20 cellular contexts compared by ENCODE assay signal in genomic region chr12:14979468-14979867, GRCh38. TPM values are rescaled to one million over a fixed set of nuclear protein-coding genes. Genes with fewer than 3 reads are reported as not detected.
DNase-seq lines count a peak whose midpoint lies in the region; ATAC-seq, FAIRE-seq and TF ChIP-seq lines count a peak whose summit lies in the region.
"Had no signal": no experiment of that assay in that cellular context is flagged by ENCODE, and none has a peak within 500 bp of the region (broad histone marks: within the 10 kb centered on the region; RNA-seq: fewer than 3 reads in every experiment).

No MANE protein-coding gene starts in this region.

- H3K9me3 ChIP-seq in KOPT-K1 (ENCODE audit: insufficient read depth, low read length, poor library complexity, severe bottlenecking), result no peaks in the 10 kb centered on the region
- H3K9me3 ChIP-seq in kidney (ENCODE audit: control insufficient read depth in 1 of 2, low read length in 2 of 2), result no peaks in the 10 kb centered on the region
- H3K9me3 ChIP-seq: SK-N-SH had no signal

- FAIRE-seq in kidney (lab: Jason Lieb, UNC), result no peak

- POLR2A ChIA-PET in activated B cell treated with CpG ODN at 0.5 μM for 24 hours (lab: Charles Lee), result interaction anchor here (1.1 to 1.5 kb wide), 2 partner anchors 18 to 20 kb away, joined by 3 to 4 read pairs; partner anchors contain the start of gene ARHGDIB

- intact Hi-C loops in activated B cell treated with CpG ODN at 0.5 μM for 24 hours (cut with micrococcal nuclease) (loop anchor here (2.0 kb wide), 1 partner anchor 17 kb away; no protein-coding TSS in a partner anchor), kidney (cut with DNase I) (no loop called here)

- no peaks in the 10 kb centered on the region for H3K9me3 Mint-ChIP-seq in activated CD8-positive, alpha-beta memory T cell treated with anti-CD3 and anti-CD28 coated beads, Interleukin-2, amount 10 ng/mL, durations not matched to agents 7 days and 5 days (ENCODE audit: low read depth)
- no peaks in the 10 kb centered on the region for H3K9me3 Mint-ChIP-seq in activated B cell treated with CpG ODN at 0.5 μM for 24 hours
- H3K9me3 Mint-ChIP-seq: CD4-positive, alpha-beta T cell had no signal

- H3K36me3 Mint-ChIP-seq in activated CD8-positive, alpha-beta memory T cell treated with anti-CD3 and anti-CD28 coated beads, Interleukin-2, amount 10 ng/mL, durations not matched to agents 7 days and 5 days, result no peaks in the 10 kb centered on the region
- no peaks in the 10 kb centered on the region for H3K36me3 Mint-ChIP-seq in activated B cell treated with CpG ODN at 0.5 μM for 24 hours (ENCODE audit: low read depth)

- no peaks in the 10 kb centered on the region for H3K36me3 ChIP-seq in KOPT-K1 (ENCODE audit: insufficient read depth, low read length)
- no peaks in the 10 kb centered on the region for H3K36me3 ChIP-seq in kidney (ENCODE audit: control insufficient read depth in 1 of 2, insufficient read depth in 2 of 2, low read length in 2 of 2)

- peak; percentile 59 for ATAC-seq in activated CD8-positive, alpha-beta memory T cell treated with anti-CD3 and anti-CD28 coated beads, Interleukin-2, amount 10 ng/mL, durations not matched to agents 7 days and 5 days
- ATAC-seq in activated B cell treated with CpG ODN at 0.5 μM for 24 hours (ENCODE audit: low read depth) (peak; percentile 47), HG02588 (IDR thresholded peaks at IDR 0.05; ENCODE audit: unreplicated experiment) (no peak)
- ATAC-seq: HCT116 had no signal

- no peaks in the 10 kb centered on the region for H3K27me3 Mint-ChIP-seq in activated CD8-positive, alpha-beta memory T cell treated with anti-CD3 and anti-CD28 coated beads, Interleukin-2, amount 10 ng/mL, durations not matched to agents 7 days and 5 days
- H3K27me3 Mint-ChIP-seq in activated B cell treated with CpG ODN at 0.5 μM for 24 hours, result no peaks in the 10 kb centered on the region
- H3K27me3 Mint-ChIP-seq: CD4-positive, alpha-beta T cell had no signal

- H3K4me1 Mint-ChIP-seq in activated CD8-positive, alpha-beta memory T cell treated with anti-CD3 and anti-CD28 coated beads, Interleukin-2, amount 10 ng/mL, durations not matched to agents 7 days and 5 days, result peaks cover 56% of the 10 kb centered on the region
- H3K4me1 Mint-ChIP-seq in activated B cell treated with CpG ODN at 0.5 μM for 24 hours, result peaks cover 41% of the 10 kb centered on the region

- no peak overlapping the region for H3K9ac ChIP-seq in kidney (ENCODE audit: low read length in 2 of 2)
- H3K9ac ChIP-seq: SK-N-SH had no signal

- CTCF ChIA-PET in activated CD8-positive, alpha-beta memory T cell treated with anti-CD3 and anti-CD28 coated beads, Interleukin-2, amount 10 ng/mL, durations not matched to agents 7 days and 5 days (lab: Charles Lee), result interaction anchor here (1.0 to 2.0 kb wide), 3 partner anchors 16 to 209 kb away, joined by 4 to 5 read pairs (median 5); a partner anchor contains a TSS
- CTCF ChIA-PET in activated B cell treated with CpG ODN at 0.5 μM for 24 hours (lab: Charles Lee), result interaction anchor here (1.7 kb wide), 1 partner anchor 15 kb away, joined by 3 read pairs; no protein-coding TSS in a partner anchor

- no peak overlapping the region for H3K4me3 Mint-ChIP-seq in activated CD8-positive, alpha-beta memory T cell treated with anti-CD3 and anti-CD28 coated beads, Interleukin-2, amount 10 ng/mL, durations not matched to agents 7 days and 5 days
- no peak overlapping the region for H3K4me3 Mint-ChIP-seq in activated B cell treated with CpG ODN at 0.5 μM for 24 hours
- H3K4me3 Mint-ChIP-seq: CD4-positive, alpha-beta T cell had no signal

- no peak for TF ChIP-seq CTCF in activated B cell treated with CpG ODN at 0.5 μM for 24 hours (IDR thresholded peaks at IDR 0.05)
- no peak for TF ChIP-seq CTCF in kidney (IDR thresholded peaks at IDR 0.05; ENCODE audit: borderline replicate concordance, extremely low read depth, insufficient read depth)

- H3K27ac ChIP-seq in KOPT-K1 (ENCODE audit: low read depth, low read length, poor library complexity, severe bottlenecking), result peak overlapping the region; percentile 0
- H3K27ac ChIP-seq in kidney (ENCODE audit: low read depth in 2 of 2, low read length in 2 of 2), result no peak overlapping the region

- DNase-seq in activated CD8-positive, alpha-beta memory T cell treated with anti-CD3 and anti-CD28 coated beads, Interleukin-2, amount 10 ng/mL, durations not matched to agents 7 days and 5 days, result no peak
- DNase-seq in activated CD8-positive, alpha-beta memory T cell treated with anti-CD3 and anti-CD28 coated beads for 24 hours, result no peak
- DNase-seq in activated B cell treated with CpG ODN at 0.5 μM for 24 hours (no peak), kidney (no peak)
- DNase-seq in stimulated activated CD4-positive, alpha-beta T cell treated with anti-CD3 and anti-CD28 coated beads, Interleukin-1b, Interleukin-23, amount 100 ng/mL, for 48 hours, result no peak
- DNase-seq: CD4-positive, alpha-beta T cell; IMR-90; NCI-H1417 treated with DMSO at 0.1 percent for 48 hours; NCI-H1930; NCI-H2171; NCI-H510A treated with DMSO at 0.1 percent for 48 hours; NCI-H82; SHP77; SK-N-SH had no signal

- H3K4me1 ChIP-seq in kidney (ENCODE audit: control insufficient read depth in 1 of 2, insufficient read depth in 1 of 2, low read depth in 1 of 2, low read length in 2 of 2), result no peaks in the 10 kb centered on the region

- H3K27ac Mint-ChIP-seq in activated CD8-positive, alpha-beta memory T cell treated with anti-CD3 and anti-CD28 coated beads, Interleukin-2, amount 10 ng/mL, durations not matched to agents 7 days and 5 days, result no peak overlapping the region
- H3K27ac Mint-ChIP-seq in activated B cell treated with CpG ODN at 0.5 μM for 24 hours, result peak overlapping the region; percentile 16
- H3K27ac Mint-ChIP-seq: CD4-positive, alpha-beta T cell had no signal

- H3K4me3 ChIP-seq in kidney (ENCODE audit: low read length in 2 of 2), result no peak overlapping the region

RNA-seq across cellular contexts. Expression of gene PDE6H, which starts 6.6 kb away (rescaled TPM):
- total RNA-seq in activated CD8-positive, alpha-beta memory T cell treated with anti-CD3 and anti-CD28 coated beads, Interleukin-2, amount 10 ng/mL, durations not matched to agents 7 days and 5 days, result not detected
- total RNA-seq in activated B cell treated with CpG ODN at 0.5 μM for 24 hours (not detected in 2 replicates), kidney (not detected)
- not detected for polyA plus RNA-seq in kidney (ENCODE audit: insufficient read depth, low read depth, low replicate concordance)
- total RNA-seq: A673; CD4-positive, alpha-beta T cell; HT1080; IMR-90; LHCN-M2 had no signal
- polyA plus RNA-seq: IMR-90, SK-N-SH had no signal

RNA-seq across cellular contexts. Expression of gene ARHGDIB, which starts 18.1 kb away (rescaled TPM):
- total RNA-seq in activated CD8-positive, alpha-beta memory T cell treated with anti-CD3 and anti-CD28 coated beads, Interleukin-2, amount 10 ng/mL, durations not matched to agents 7 days and 5 days, result 1,000 to 10,000 TPM; 1,208 to 1,284 TPM
- total RNA-seq in activated B cell treated with CpG ODN at 0.5 μM for 24 hours (680 and 738 TPM in 2 replicates), kidney (151 TPM)
- 127 TPM for polyA plus RNA-seq in kidney (ENCODE audit: insufficient read depth, low read depth, low replicate concordance)

RNA-seq across cellular contexts. Expression of gene ERP27, which starts 41.1 kb away (rescaled TPM):
- total RNA-seq in activated CD8-positive, alpha-beta memory T cell treated with anti-CD3 and anti-CD28 coated beads, Interleukin-2, amount 10 ng/mL, durations not matched to agents 7 days and 5 days, result 1 to 10 TPM; 5.4 to 7.7 TPM
- total RNA-seq in activated B cell treated with CpG ODN at 0.5 μM for 24 hours (3.8 and 5.4 TPM in 2 replicates), kidney (11.0 TPM)
- 35.3 TPM for polyA plus RNA-seq in kidney (ENCODE audit: insufficient read depth, low read depth, low replicate concordance)
- total RNA-seq: A673, IMR-90, LHCN-M2 had no signal
- polyA plus RNA-seq: IMR-90 had no signal
